35 cellular contexts compared by ENCODE assay signal in the genomic region with DNA sequence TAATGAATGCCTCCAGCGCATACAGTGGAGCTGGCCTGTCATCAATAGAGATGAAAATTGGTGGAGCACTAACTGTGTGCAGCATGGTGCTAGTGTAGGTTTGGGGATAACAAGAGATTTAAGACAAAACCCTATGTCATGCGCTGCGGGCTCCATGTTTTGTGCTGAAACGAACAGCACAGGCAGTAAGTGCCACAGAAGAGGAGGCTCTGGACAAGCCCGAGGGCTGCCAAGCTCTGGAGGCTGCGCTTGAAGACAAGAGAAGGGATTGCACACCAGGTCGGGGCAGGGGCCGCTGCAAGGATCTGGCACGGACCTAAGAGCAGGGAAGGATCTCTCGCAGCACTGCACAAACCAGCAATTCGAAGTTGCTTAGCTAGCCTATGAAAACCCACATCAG. TPM values are rescaled to one million over a fixed set of nuclear protein-coding genes. Genes with fewer than 3 reads are reported as not detected.
"Had no signal": no experiment of that assay in that cellular context is flagged by ENCODE, and none has a peak within 500 bp of the region (broad histone marks: within the 10 kb centered on the region; RNA-seq: fewer than 3 reads in every experiment).

No MANE protein-coding gene starts in this region.

- H3K27ac Mint-ChIP-seq: activated B cell treated with CpG ODN at 0.5 μM for 24 hours; activated CD8-positive, alpha-beta T cell treated with anti-CD3 and anti-CD28 coated beads for 36 hours; activated naive CD8-positive, alpha-beta T cell; activated T-helper 17 cell treated with anti-CD3 and anti-CD28 coated beads, Interleukin-2, amount 50 U/mL, for 72 hours; T-helper 17 cell; T-helper 2 cell treated with Interferon-gamma antibody and Interleukin-4, amounts not matched to agents 5 μg/mL and 100 μg/mL, for 36 hours had no signal

- H3K27me3 Mint-ChIP-seq: activated B cell treated with CpG ODN at 0.5 μM for 24 hours; activated CD8-positive, alpha-beta T cell treated with anti-CD3 and anti-CD28 coated beads for 36 hours; activated naive CD8-positive, alpha-beta T cell; central memory CD8-positive, alpha-beta T cell; T-helper 17 cell had no signal

- H3K4me1 ChIP-seq: gastrocnemius medialis had no signal

- H3K4me3 ChIP-seq: gastrocnemius medialis, heart left ventricle had no signal

- ATAC-seq: activated CD4-positive, CD25-positive, alpha-beta regulatory T cell treated with anti-CD3 and anti-CD28 coated beads, Interleukin-2, amount 50 U/mL, for 24 hours; activated CD8-positive, alpha-beta T cell treated with anti-CD3 and anti-CD28 coated beads for 36 hours; activated T-cell treated with anti-CD3 and anti-CD28 coated beads, Interleukin-2, amount 50 U/mL, for 4 hours; activated T-helper 17 cell treated with anti-CD3 and anti-CD28 coated beads, Interleukin-2, amount 50 U/mL, for 72 hours; gastrocnemius medialis; heart left ventricle; T-helper 17 cell had no signal

- H3K4me3 Mint-ChIP-seq: activated B cell treated with CpG ODN at 0.5 μM for 24 hours; activated CD8-positive, alpha-beta T cell treated with anti-CD3 and anti-CD28 coated beads for 36 hours; activated naive CD8-positive, alpha-beta T cell; activated T-cell treated with anti-CD3 and anti-CD28 coated beads, Interleukin-2, amount 50 U/mL, for 4 hours; activated T-helper 17 cell treated with anti-CD3 and anti-CD28 coated beads, Interleukin-2, amount 50 U/mL, for 72 hours; central memory CD8-positive, alpha-beta T cell; T-helper 17 cell; T-helper 2 cell treated with Interferon-gamma antibody and Interleukin-4, amounts not matched to agents 5 μg/mL and 100 μg/mL, for 36 hours had no signal

- H3K4me1 Mint-ChIP-seq: activated B cell treated with CpG ODN at 0.5 μM for 24 hours; activated T-helper 17 cell treated with anti-CD3 and anti-CD28 coated beads, Interleukin-2, amount 50 U/mL, for 72 hours; central memory CD8-positive, alpha-beta T cell; T-helper 17 cell had no signal

- H3K36me3 ChIP-seq: brain microvascular endothelial cell, gastrocnemius medialis, heart left ventricle, WERI-Rb-1 had no signal

- H3K9me3 Mint-ChIP-seq: activated B cell treated with CpG ODN at 0.5 μM for 24 hours; activated CD8-positive, alpha-beta T cell treated with anti-CD3 and anti-CD28 coated beads for 36 hours; activated T-helper 17 cell treated with anti-CD3 and anti-CD28 coated beads, Interleukin-2, amount 50 U/mL, for 72 hours; central memory CD8-positive, alpha-beta T cell; T-helper 2 cell treated with Interferon-gamma antibody and Interleukin-4, amounts not matched to agents 5 μg/mL and 100 μg/mL, for 36 hours had no signal

- DNase-seq: activated B cell treated with CpG ODN at 0.5 μM for 24 hours; activated CD4-positive, alpha-beta T cell treated with anti-CD3 and anti-CD28 coated beads for 48 hours; activated CD4-positive, alpha-beta T cell treated with anti-CD3 and anti-CD28 coated beads, Interleukin-2, amount 50 U/mL, for 1 hour; activated CD4-positive, alpha-beta T cell treated with anti-CD3 and anti-CD28 coated beads, Interleukin-2, amount 50 U/mL, for 48 hours; activated CD8-positive, alpha-beta memory T cell treated with anti-CD3 and anti-CD28 coated beads for 24 hours; activated CD8-positive, alpha-beta T cell treated with anti-CD3 and anti-CD28 coated beads for 36 hours; activated effector memory CD4-positive, alpha-beta T cell treated with Interleukin-2 at 50 U/mL for 16 hours; activated gamma-delta T cell treated with Interleukin-2 at 50 U/mL for 16 hours; activated naive CD4-positive, alpha-beta T cell treated with anti-CD3 and anti-CD28 coated beads, Interleukin-2, amount 50 U/mL, for 16 hours; activated naive CD4-positive, alpha-beta T cell treated with Interleukin-2 at 50 U/mL for 16 hours; activated T-cell treated with anti-CD3 and anti-CD28 coated beads, Interleukin-2, amount 50 U/mL, for 4 hours; amniotic stem cell; anterior cingulate cortex; brain microvascular endothelial cell; cortex of kidney; dermis blood vessel endothelial cell; effector CD4-positive, alpha-beta T cell; foreskin fibroblast; gastrocnemius medialis; glutamatergic neuron; heart left ventricle; T-helper 1 cell; T-helper 17 cell; T1000; WERI-Rb-1 had no signal

- H3K27me3 ChIP-seq: brain microvascular endothelial cell, gastrocnemius medialis had no signal

- H3K27ac ChIP-seq: brain microvascular endothelial cell, epithelial cell of prostate, gastrocnemius medialis, heart left ventricle, WERI-Rb-1 had no signal

- FAIRE-seq: astrocyte, bronchial epithelial cell, endometrium, endothelial cell of umbilical vein had no signal

- H3K9me3 ChIP-seq: gastrocnemius medialis, heart left ventricle had no signal

- H3K36me3 Mint-ChIP-seq: activated naive CD8-positive, alpha-beta T cell had no signal

RNA-seq across cellular contexts. Expression of gene TENM3, which starts 35.5 kb away (rescaled TPM):
- total RNA-seq: activated B cell treated with CpG ODN at 0.5 μM for 24 hours; activated CD8-positive, alpha-beta T cell treated with anti-CD3 and anti-CD28 coated beads for 36 hours; activated T-helper 17 cell treated with anti-CD3 and anti-CD28 coated beads, Interleukin-2, amount 50 U/mL, for 72 hours; T-helper 17 cell had no signal
